ENCODE assay signal across 14 cellular contexts in the genomic region with DNA sequence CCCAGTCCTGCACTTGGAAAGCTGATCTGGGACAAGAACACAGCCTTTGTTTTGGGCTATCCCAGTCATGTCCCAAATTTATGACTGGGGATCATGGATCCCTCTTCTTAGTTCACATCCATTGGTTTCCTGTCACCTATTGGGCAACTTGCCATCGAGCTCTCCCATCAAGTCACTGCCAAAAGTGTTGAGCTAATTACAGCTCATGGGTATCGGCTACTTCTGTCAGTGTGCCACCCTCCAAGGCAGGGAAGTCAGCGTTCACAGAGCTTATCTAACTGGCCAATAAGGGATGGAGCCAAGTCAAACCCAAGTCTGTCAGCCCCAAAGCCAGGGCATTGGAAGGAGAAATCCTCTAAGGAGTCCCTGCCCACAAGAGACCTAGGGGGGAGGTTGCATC. TPM values are rescaled to one million over a fixed set of nuclear protein-coding genes. Genes with fewer than 3 reads are reported as not detected.
DNase-seq lines count a peak whose midpoint lies in the region; ATAC-seq and TF ChIP-seq lines count a peak whose summit lies in the region.
"Had no signal": no experiment of that assay in that cellular context is flagged by ENCODE, and none has a peak within 500 bp of the region (broad histone marks: within the 10 kb centered on the region; RNA-seq: fewer than 3 reads in every experiment).

No MANE protein-coding gene starts in this region.

- no peak overlapping the region for H3K4me3 ChIP-seq in BLaER1 treated with 17β-estradiol and CSF1 and Interleukin-3, amounts not matched to agents 10 nM and 100 nM
- H3K4me3 ChIP-seq in Karpas-422 (ENCODE audit: low read length) (no peak overlapping the region), osteoblast (ENCODE audit: insufficient read depth, low read length) (no peak overlapping the region)
- H3K4me3 ChIP-seq: GM23248 had no signal

- H3K27ac ChIP-seq in BLaER1 treated with 17β-estradiol and CSF1 and Interleukin-3, amounts not matched to agents 10 nM and 100 nM, result peak overlapping the region in 5 of 11 experiments; percentile 29 to 47 (median 36); a peak in 9 of 22 replicates
- H3K27ac ChIP-seq in Karpas-422 (ENCODE audit: low read length), result peak overlapping the region; percentile 42
- H3K27ac ChIP-seq in osteoblast (ENCODE audit: low read depth, low read length), result no peak overlapping the region
- H3K27ac ChIP-seq: GM23248, HL-60 had no signal

- H3K9ac ChIP-seq in BLaER1 treated with 17β-estradiol and CSF1 and Interleukin-3, amounts not matched to agents 10 nM and 100 nM, result no peak overlapping the region
- H3K9ac ChIP-seq in Karpas-422 (ENCODE audit: low read length), result no peak overlapping the region
- H3K9ac ChIP-seq: GM23248 had no signal

- H3K9me2 ChIP-seq in Karpas-422 (replicated peaks; ENCODE audit: insufficient read depth, low read length), result no peaks in the 10 kb centered on the region

- H3K79me2 ChIP-seq in Karpas-422 (ENCODE audit: low read length), result no peaks in the 10 kb centered on the region
- no peaks in the 10 kb centered on the region for H3K79me2 ChIP-seq in osteoblast (ENCODE audit: insufficient read depth, low read length)

- no peak for TF ChIP-seq CTCF in osteoblast (IDR thresholded peaks at IDR 0.05; ENCODE audit: extremely low read depth, low read depth, low read length)

- H2AFZ ChIP-seq in Karpas-422 (ENCODE audit: low read length) (no peak overlapping the region), osteoblast (ENCODE audit: low read length) (peak overlapping the region; percentile 4)
- H2AFZ ChIP-seq: GM23248 had no signal

- H3K9me3 ChIP-seq in BLaER1 treated with 17β-estradiol and CSF1 and Interleukin-3, amounts not matched to agents 10 nM and 100 nM (replicated peaks in 1 of 11), result peaks cover 0 to 4% (median 0%) of the 10 kb centered on the region in 11 experiments; a peak in 3 of 22 replicates
- H3K9me3 ChIP-seq in Karpas-422 (ENCODE audit: low read length), result no peaks in the 10 kb centered on the region
- H3K9me3 ChIP-seq in osteoblast (ENCODE audit: low read depth, low read length), result no peaks in the 10 kb centered on the region

- peaks cover 0 to 83% (median 20%) of the 10 kb centered on the region in 11 experiments; a peak in 11 of 22 replicates for H3K36me3 ChIP-seq in BLaER1 treated with 17β-estradiol and CSF1 and Interleukin-3, amounts not matched to agents 10 nM and 100 nM
- H3K36me3 ChIP-seq in Karpas-422 (ENCODE audit: insufficient read depth, low read length) (peaks cover 67% of the 10 kb centered on the region), osteoblast (ENCODE audit: insufficient read depth, low read length) (no peaks in the 10 kb centered on the region)

- DNase-seq in Right ventricle myocardium superior, result no peak
- no peak for DNase-seq in Right ventricle myocardium inferior (ENCODE audit: missing footprints)
- no peak for DNase-seq in Karpas-422
- no peak for DNase-seq in osteoblast (ENCODE audit: insufficient read length, low spot score, missing footprints)
- DNase-seq in activated effector memory CD4-positive, alpha-beta T cell treated with Interleukin-2 at 50 U/mL for 16 hours, result no peak
- DNase-seq in DMS 273 treated with DMSO at 0.1 percent for 48 hours (lab: John Stamatoyannopoulos, UW), result no peak
- DNase-seq in UCSD-AML1 (lab: John Stamatoyannopoulos, UW; ENCODE audit: unreplicated experiment), result no peak
- DNase-seq: CD4-positive, alpha-beta T cell; DMS79 treated with DMSO at 0.1 percent for 48 hours; EL; GM23248; HCEC 1CT had no signal

- ATAC-seq in Right ventricle myocardium superior (ENCODE audit: poor library complexity) (peak; percentile 66), Right ventricle myocardium inferior (no peak)

- no peaks in the 10 kb centered on the region for H3K27me3 ChIP-seq in BLaER1 treated with 17β-estradiol and CSF1 and Interleukin-3, amounts not matched to agents 10 nM and 100 nM
- H3K27me3 ChIP-seq in Karpas-422 (ENCODE audit: low read length) (no peaks in the 10 kb centered on the region), osteoblast (ENCODE audit: insufficient read depth, low read length) (no peaks in the 10 kb centered on the region)

- H3K4me2 ChIP-seq in BLaER1 treated with 17β-estradiol and CSF1 and Interleukin-3, amounts not matched to agents 10 nM and 100 nM, result peak overlapping the region in 8 of 11 experiments; percentile 7 to 34 (median 18); a peak in 10 of 22 replicates
- H3K4me2 ChIP-seq in Karpas-422 (ENCODE audit: low read depth, low read length, poor library complexity, severe bottlenecking), result no peak overlapping the region
- H3K4me2 ChIP-seq in osteoblast (ENCODE audit: insufficient read depth, low read length), result no peak overlapping the region

- H4K20me1 ChIP-seq in BLaER1 treated with 17β-estradiol and CSF1 and Interleukin-3, amounts not matched to agents 10 nM and 100 nM, result no peaks in the 10 kb centered on the region
- no peaks in the 10 kb centered on the region for H4K20me1 ChIP-seq in Karpas-422 (ENCODE audit: insufficient read depth, low read depth, low read length)
- no peaks in the 10 kb centered on the region for H4K20me1 ChIP-seq in osteoblast (ENCODE audit: insufficient read depth, low read length)

- intact Hi-C loops in Right ventricle myocardium superior (cut with DNase I), result no loop called here
- intact Hi-C loops in Right ventricle myocardium inferior (cut with DNase I), result loop anchor here (5.0 kb wide), 1 partner anchor 37 kb away; no protein-coding TSS in a partner anchor

- peaks cover 36 to 95% (median 80%) of the 10 kb centered on the region in 10 experiments for H3K4me1 ChIP-seq in BLaER1 treated with 17β-estradiol and CSF1 and Interleukin-3, amounts not matched to agents 10 nM and 100 nM
- H3K4me1 ChIP-seq in Karpas-422 (ENCODE audit: low read length), result peaks cover 28% of the 10 kb centered on the region
- H3K4me1 ChIP-seq in osteoblast (ENCODE audit: insufficient read depth, low read length), result peaks cover 7% of the 10 kb centered on the region

RNA-seq across cellular contexts. Expression of a gene that starts 53.2 kb away (rescaled TPM):
- total RNA-seq in Right ventricle myocardium superior (37.8 TPM), Right ventricle myocardium inferior (41.0 TPM), osteoblast (15.9 and 18.0 TPM in 2 replicates)
- total RNA-seq in Karpas-422 (2014; rRNA removed; shearing (Covaris generic); ENCODE audit: low replicate concordance), result 13.4 and 35.6 TPM in 2 replicates

Comparison
In these comparisons a context has a peak if more than half of its experiments do, and no peak if none do; other contexts are left out.
1. H3K4me2 ChIP-seq: peak in BLaER1 treated with 17β-estradiol and CSF1 and Interleukin-3, amounts not matched to agents 10 nM and 100 nM (8 of 11); none in Karpas-422 (single experiment) and osteoblast (single experiment).